Comparison of ENCODE assay signal across 26 cellular contexts in the genomic region with DNA sequence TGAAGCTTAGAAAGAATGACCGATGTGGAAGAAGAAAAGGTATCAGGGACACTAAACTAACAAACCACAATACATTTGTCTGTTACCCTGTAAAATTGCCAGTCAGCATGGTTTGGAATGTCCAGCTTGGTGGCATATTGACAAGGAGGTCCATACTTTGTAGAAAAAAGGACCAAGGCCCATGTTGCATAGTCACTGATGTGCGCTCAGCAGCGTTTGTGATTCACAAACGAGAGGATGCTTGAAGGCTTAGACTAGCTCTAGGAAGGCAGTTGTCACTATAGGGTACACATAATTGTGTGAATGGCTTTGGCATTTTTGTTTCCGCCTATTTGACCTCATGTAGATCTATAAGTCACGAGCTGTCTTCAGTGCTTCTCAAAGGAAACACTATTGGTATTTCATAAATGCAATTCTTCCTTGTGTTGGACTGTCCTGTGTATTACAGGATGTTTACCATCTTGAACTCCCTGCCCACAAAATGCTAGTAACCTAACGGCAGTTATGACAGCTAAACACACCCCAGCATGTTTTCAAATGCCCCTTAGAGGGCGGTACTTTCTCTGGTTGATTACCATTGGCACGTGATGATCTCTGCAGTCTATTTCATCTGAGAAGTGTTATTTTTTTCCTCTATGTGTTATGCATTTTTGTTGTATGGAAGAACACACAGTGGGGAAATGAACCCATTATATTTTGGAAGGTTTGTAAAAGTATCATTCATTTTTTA.
DNase-seq lines count a peak whose midpoint lies in the region; ATAC-seq, FAIRE-seq and TF ChIP-seq lines count a peak whose summit lies in the region.
"Had no signal": no experiment of that assay in that cellular context is flagged by ENCODE, and none has a peak within 500 bp of the region (broad histone marks: within the 10 kb centered on the region; RNA-seq: fewer than 3 reads in every experiment).

No MANE protein-coding gene starts in this region.

- no peak for DNase-seq in HepG2 (ENCODE audit: low spot score)
- DNase-seq in right lobe of liver = no peak
- no peak for DNase-seq in endodermal cell
- DNase-seq in D341Med (ENCODE audit: low spot score) = no peak
- no peak for DNase-seq in NCI-H446 treated with DMSO at 0.1 percent for 48 hours (lab: John Stamatoyannopoulos, UW)
- DNase-seq in NCI-H1417 treated with DMSO at 0.1 percent for 48 hours (lab: John Stamatoyannopoulos, UW) = no peak
- DNase-seq: ACHN; Caco-2; CD4-positive, CD25-positive, alpha-beta regulatory T cell; CD8-positive, alpha-beta T cell; DMS 273 treated with DMSO at 0.1 percent for 48 hours; DMS79; EL; GDM1; GOT3; HCEC 1CT had no signal

- H3K4me1 Mint-ChIP-seq in endodermal cell = no peaks in the 10 kb centered on the region
- no peaks in the 10 kb centered on the region for H3K4me1 Mint-ChIP-seq in stimulated activated memory B cell treated with anti-CD40 and anti-IgM and Interleukin-4, amounts not matched to agents 10 μg/mL and 1 μg/mL and 100 μg/mL, for 72 hours
- H3K4me1 Mint-ChIP-seq: CD4-positive, CD25-positive, alpha-beta regulatory T cell had no signal

- H3K4me3 Mint-ChIP-seq in endodermal cell = no peak overlapping the region
- no peak overlapping the region for H3K4me3 Mint-ChIP-seq in stimulated activated memory B cell treated with anti-CD40 and anti-IgM and Interleukin-4, amounts not matched to agents 10 μg/mL and 1 μg/mL and 100 μg/mL, for 72 hours
- H3K4me3 Mint-ChIP-seq: CD8-positive, alpha-beta T cell had no signal

- H3K4me2 ChIP-seq in HepG2 (ENCODE audit: low read depth, low read length) = no peak overlapping the region
- no peak overlapping the region for H3K4me2 ChIP-seq in Loucy (ENCODE audit: low read depth, low read length, poor library complexity, severe bottlenecking)
- H3K4me2 ChIP-seq: BLaER1 had no signal

- no peak for TF ChIP-seq EP300 in HepG2 (IDR thresholded peaks at IDR 0.05; ENCODE audit: low read depth in 2 of 2, low read length in 2 of 2)
- no peak for TF ChIP-seq EP300 in HepG2 (CRISPR knock-in tag; IDR thresholded peaks at IDR 0.05; ENCODE audit: borderline replicate concordance)

- no peaks in the 10 kb centered on the region for H3K79me2 ChIP-seq in HepG2 (ENCODE audit: insufficient read depth, low read length)
- H3K79me2 ChIP-seq in Loucy (ENCODE audit: insufficient read depth, low read length) = no peaks in the 10 kb centered on the region

- in situ Hi-C loops in HepG2 (cut with HindIII; ENCODE audit: extremely low pct_ligation_motif_present, low pct_unique_long_range_greater_than_20kb) = no loop called here

- no peak overlapping the region for H3K27ac Mint-ChIP-seq in endodermal cell
- H3K27ac Mint-ChIP-seq in stimulated activated memory B cell treated with anti-CD40 and anti-IgM and Interleukin-4, amounts not matched to agents 10 μg/mL and 1 μg/mL and 100 μg/mL, for 72 hours = no peak overlapping the region
- H3K27ac Mint-ChIP-seq: CD8-positive, alpha-beta T cell had no signal

- CTCF ChIA-PET in HepG2 (lab: Yijun Ruan, JAX; ENCODE audit: low intra/inter-chr PET ratio, low total read pairs) = no interaction called here

- H4K20me1 ChIP-seq in HepG2 (ENCODE audit: insufficient read depth, low read length) = no peaks in the 10 kb centered on the region
- H4K20me1 ChIP-seq in Loucy (ENCODE audit: insufficient read depth, low read length, poor library complexity, severe bottlenecking) = no peaks in the 10 kb centered on the region
- H4K20me1 ChIP-seq: BLaER1 had no signal

- H3K27me3 ChIP-seq in HepG2 (ENCODE audit: control insufficient read depth in 1 of 2, insufficient read depth in 2 of 2, low read length in 2 of 2) (no peaks in the 10 kb centered on the region; a peak in 1 of 5 replicates), right lobe of liver (no peaks in the 10 kb centered on the region), Loucy (ENCODE audit: insufficient read depth, low read length, poor library complexity, severe bottlenecking) (no peaks in the 10 kb centered on the region), endodermal cell (ENCODE audit: control insufficient read depth, insufficient read depth, low read length, poor library complexity, severe bottlenecking) (no peaks in the 10 kb centered on the region)
- H3K27me3 ChIP-seq: BLaER1 had no signal

- peaks cover 9% of the 10 kb centered on the region for H3K9me3 Mint-ChIP-seq in endodermal cell
- H3K9me3 Mint-ChIP-seq in stimulated activated memory B cell treated with anti-CD40 and anti-IgM and Interleukin-4, amounts not matched to agents 10 μg/mL and 1 μg/mL and 100 μg/mL, for 72 hours = no peaks in the 10 kb centered on the region

- H3K9ac ChIP-seq in HepG2 (ENCODE audit: insufficient read depth, low read depth, low read length) (no peak overlapping the region), Loucy (ENCODE audit: low read depth, low read length, poor library complexity, severe bottlenecking) (no peak overlapping the region), endodermal cell (ENCODE audit: extremely low read depth, low read length, poor library complexity, severe bottlenecking) (no peak overlapping the region)
- H3K9ac ChIP-seq: BLaER1 had no signal

- no peak overlapping the region for H3K27ac ChIP-seq in HepG2 (ENCODE audit: extremely low read length, insufficient read depth, low read length)
- no peak overlapping the region for H3K27ac ChIP-seq in right lobe of liver
- no peak overlapping the region for H3K27ac ChIP-seq in endodermal cell (ENCODE audit: low read depth, low read length)
- H3K27ac ChIP-seq: 22Rv1, BLaER1, C4-2B had no signal

- ATAC-seq in HepG2 (no peak), right lobe of liver (no peak)
- ATAC-seq in stimulated activated memory B cell treated with anti-CD40 and anti-IgM and Interleukin-4, amounts not matched to agents 10 μg/mL and 1 μg/mL and 100 μg/mL, for 72 hours = no peak
- ATAC-seq: CD8-positive, alpha-beta T cell; GM12878 had no signal

- H3K4me3 ChIP-seq in HepG2 (replicated peaks in 1 of 3; ENCODE audit: insufficient read depth in 1 of 3, low read depth in 2 of 3, low read length in 3 of 3) (no peak overlapping the region), right lobe of liver (no peak overlapping the region), Loucy (ENCODE audit: low read length, poor library complexity, severe bottlenecking) (no peak overlapping the region), endodermal cell (ENCODE audit: low read length) (no peak overlapping the region)
- H3K4me3 ChIP-seq: BLaER1, GM12878 had no signal

- POLR2A ChIA-PET in HepG2 (lab: Yijun Ruan, JAX) = no interaction called here

- no peak for FAIRE-seq in HepG2 (lab: Jason Lieb, UNC)
- FAIRE-seq: A204.1, D721Med, GM12878, GM19239, H54 had no signal

- H3K36me3 Mint-ChIP-seq in endodermal cell (ENCODE audit: low read depth) = no peaks in the 10 kb centered on the region
- no peaks in the 10 kb centered on the region for H3K36me3 Mint-ChIP-seq in stimulated activated memory B cell treated with anti-CD40 and anti-IgM and Interleukin-4, amounts not matched to agents 10 μg/mL and 1 μg/mL and 100 μg/mL, for 72 hours
- H3K36me3 Mint-ChIP-seq: CD4-positive, CD25-positive, alpha-beta regulatory T cell; CD8-positive, alpha-beta T cell had no signal

- peaks cover 8% of the 10 kb centered on the region for H3K9me3 ChIP-seq in HepG2 (ENCODE audit: low read length)
- no peaks in the 10 kb centered on the region for H3K9me3 ChIP-seq in right lobe of liver
- H3K9me3 ChIP-seq in Loucy (ENCODE audit: insufficient read depth, low read depth, low read length) = peaks cover 4% of the 10 kb centered on the region; the same call in 1 of the 2 replicates
- peaks cover 6% of the 10 kb centered on the region for H3K9me3 ChIP-seq in endodermal cell (ENCODE audit: control insufficient read depth, low read length)

- H3K36me3 ChIP-seq in HepG2 (replicated peaks in 1 of 2; ENCODE audit: control insufficient read depth in 1 of 2, insufficient read depth in 2 of 2, low read length in 2 of 2) (no peaks in the 10 kb centered on the region), right lobe of liver (no peaks in the 10 kb centered on the region), Loucy (ENCODE audit: insufficient read depth, low read length) (no peaks in the 10 kb centered on the region), endodermal cell (ENCODE audit: control insufficient read depth, insufficient read depth, low read length) (no peaks in the 10 kb centered on the region)
- H3K36me3 ChIP-seq: BLaER1 had no signal

- no peak for TF ChIP-seq RAD21 in HepG2 (CRISPR knock-in tag; IDR thresholded peaks at IDR 0.05)

- 49% methylated on average over 9 of the region's 9 CpGs for WGBS in HepG2 (ENCODE audit: low lambda C conversion rate)
- WGBS in right lobe of liver (ENCODE audit: insufficient coverage, low coverage, low lambda C conversion rate, missing lambda C conversion rate) = 71% methylated on average over 9 of the region's 9 CpGs
- 91% methylated on average over 6 to 9 of the region's 9 CpGs for WGBS in endodermal cell (ENCODE audit: insufficient coverage in 1 of 2, insufficient read length in 1 of 2), 2 experiments

- H2AFZ ChIP-seq in HepG2 (ENCODE audit: low read length) (no peak overlapping the region), Loucy (ENCODE audit: low read length) (no peak overlapping the region)

- no TSS peak for BruUV-seq in HepG2 (replicated peaks; lab: Mats Ljungman, UMichigan)

- no peaks in the 10 kb centered on the region for H3F3A ChIP-seq in Loucy (ENCODE audit: low read depth)

- TF ChIP-seq POLR2A in HepG2 (IDR thresholded peaks at IDR 0.05; ENCODE audit: insufficient read depth in 1 of 2, low read depth in 2 of 2, low read length in 2 of 2) (no peak), right lobe of liver (IDR thresholded peaks at IDR 0.05) (no peak)

- H3K27me3 Mint-ChIP-seq in endodermal cell (ENCODE audit: insufficient read depth) = no peaks in the 10 kb centered on the region
- H3K27me3 Mint-ChIP-seq in stimulated activated memory B cell treated with anti-CD40 and anti-IgM and Interleukin-4, amounts not matched to agents 10 μg/mL and 1 μg/mL and 100 μg/mL, for 72 hours = no peaks in the 10 kb centered on the region
- H3K27me3 Mint-ChIP-seq: CD4-positive, CD25-positive, alpha-beta regulatory T cell had no signal

- TF ChIP-seq CTCF in HepG2 (CRISPR knock-in tag; IDR thresholded peaks at IDR 0.05) (no peak), right lobe of liver (IDR thresholded peaks at IDR 0.05) (no peak), Loucy (conservative IDR thresholded peaks at IDR 0.05; ENCODE audit: low read length) (0 out of 2 replicates have a peak, but pooled peaks have one; percentile 27), endodermal cell (conservative IDR thresholded peaks at IDR 0.05) (peak; percentile 22)

- no peaks in the 10 kb centered on the region for H3K9me2 ChIP-seq in Loucy (replicated peaks; ENCODE audit: low read depth, low read length)

- no peaks in the 10 kb centered on the region for H3K4me1 ChIP-seq in HepG2 (ENCODE audit: insufficient read depth, low read length)
- H3K4me1 ChIP-seq in right lobe of liver = no peaks in the 10 kb centered on the region
- peaks cover 3% of the 10 kb centered on the region for H3K4me1 ChIP-seq in Loucy (ENCODE audit: insufficient read depth, low read length, poor library complexity, severe bottlenecking)
- no peaks in the 10 kb centered on the region for H3K4me1 ChIP-seq in endodermal cell (ENCODE audit: control insufficient read depth, insufficient read depth, low read length)
- H3K4me1 ChIP-seq: BLaER1, Caco-2 had no signal

- intact Hi-C loops in HepG2 (cut with micrococcal nuclease; ENCODE audit: unreplicated experiment) (no loop called here), right lobe of liver (cut with DNase I) (no loop called here)

TF ChIP-seq in HepG2, 621 proteins besides CTCF, POLR2A, EP300 and RAD21 (continues in another document):
- TF ChIP-seq ISL2 (CRISPR knock-in tag; IDR thresholded peaks at IDR 0.05) = no peak

Comparison
In these comparisons a context has a peak if more than half of its experiments do, and no peak if none do; other contexts are left out.
1. CTCF ChIP-seq: peak in Loucy (single experiment) and endodermal cell (single experiment); none in HepG2 (single experiment) and right lobe of liver (0 of 4).